ENCODE assay signal across 20 cellular contexts in the genomic region with DNA sequence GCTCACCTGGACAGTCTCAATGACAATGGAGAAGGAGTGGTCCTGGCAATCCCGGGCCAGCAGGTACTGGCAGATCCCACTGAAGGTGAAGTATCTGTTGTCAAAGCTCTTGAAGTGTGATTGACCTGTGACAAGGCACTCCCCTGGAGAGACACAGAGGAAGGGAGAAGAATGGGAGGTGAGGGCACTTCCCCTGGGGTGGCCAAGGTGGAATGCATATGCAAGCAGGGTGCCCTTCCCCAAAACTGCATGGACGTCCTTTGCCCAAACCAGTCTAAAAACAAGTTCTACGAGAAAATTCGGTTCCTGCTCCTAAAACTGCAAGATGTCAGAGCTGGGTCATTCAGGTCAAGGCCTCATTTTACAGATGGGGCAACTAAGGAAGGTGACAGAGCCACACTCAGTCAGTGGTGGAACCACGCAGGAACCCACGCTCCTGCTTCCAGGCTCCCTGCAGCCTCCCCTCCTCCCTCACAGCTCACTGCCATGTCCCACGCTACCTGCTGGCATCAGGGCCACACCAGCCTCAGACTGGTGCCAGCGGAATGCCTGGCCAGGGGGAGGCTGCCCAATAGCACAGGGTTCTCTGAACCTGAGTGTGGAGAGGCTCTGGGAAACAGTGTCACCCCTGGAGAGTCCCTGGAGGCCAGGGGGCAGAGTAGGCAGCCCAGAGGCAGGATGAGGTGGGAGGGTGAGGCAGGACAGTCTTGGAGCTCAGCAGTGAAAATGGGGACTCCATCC. TPM values are rescaled to one million over a fixed set of nuclear protein-coding genes. Genes with fewer than 3 reads are reported as not detected.
DNase-seq lines count a peak whose midpoint lies in the region; ATAC-seq, FAIRE-seq and TF ChIP-seq lines count a peak whose summit lies in the region.
"Had no signal": no experiment of that assay in that cellular context is flagged by ENCODE, and none has a peak within 500 bp of the region (broad histone marks: within the 10 kb centered on the region; RNA-seq: fewer than 3 reads in every experiment).

No MANE protein-coding gene starts in this region.

- no peaks in the 10 kb centered on the region for H3K9me2 ChIP-seq in MM.1S (replicated peaks; ENCODE audit: insufficient read depth, low read length)

- H3K9me3 ChIP-seq in BLaER1 (no peaks in the 10 kb centered on the region), esophagus (ENCODE audit: control insufficient read depth in 2 of 2, insufficient read depth in 1 of 2, low read depth in 1 of 2, low read length in 1 of 2) (no peaks in the 10 kb centered on the region), parathyroid adenoma (ENCODE audit: control insufficient read depth, low read length) (no peaks in the 10 kb centered on the region), MM.1S (replicated peaks; ENCODE audit: insufficient read depth, low read length) (no peaks in the 10 kb centered on the region), A673 (ENCODE audit: low read depth, low read length, poor library complexity, severe bottlenecking) (no peaks in the 10 kb centered on the region)
- H3K9me3 ChIP-seq: A549, SJSA1 had no signal

- no peak for ATAC-seq in HG03196 (IDR thresholded peaks at IDR 0.05; ENCODE audit: unreplicated experiment)
- ATAC-seq: A549, HCT116, PC-3 had no signal

- H3K27ac ChIP-seq in BLaER1 (no peak overlapping the region), esophagus (ENCODE audit: low read depth in 2 of 2, low read length in 1 of 2) (peak overlapping the region; percentile 93 to 98), parathyroid adenoma (no peak overlapping the region), MM.1S (ENCODE audit: low read length) (no peak overlapping the region), A673 (ENCODE audit: low read depth, low read length, poor library complexity, severe bottlenecking) (no peak overlapping the region)
- H3K27ac ChIP-seq: A549, SJSA1 had no signal

- H3K4me2 ChIP-seq in BLaER1 (peak overlapping the region; percentile 56), parathyroid adenoma (ENCODE audit: low read length) (no peak overlapping the region), MM.1S (ENCODE audit: low read depth, low read length) (no peak overlapping the region)
- H3K4me2 ChIP-seq: A549 had no signal

- CTCF ChIA-PET in A673 (lab: Charles Lee): no interaction called here

- no peaks in the 10 kb centered on the region for H3F3A ChIP-seq in MM.1S (ENCODE audit: insufficient read depth, low read length)

- peak overlapping the region; percentile 7 for H2AFZ ChIP-seq in parathyroid adenoma
- no peak overlapping the region for H2AFZ ChIP-seq in MM.1S (ENCODE audit: low read length)

- no peaks in the 10 kb centered on the region for H4K20me1 ChIP-seq in BLaER1
- H4K20me1 ChIP-seq in MM.1S (ENCODE audit: insufficient read depth, low read length): no peaks in the 10 kb centered on the region

- DNase-seq in HTR-8/SVneo (ENCODE audit: insufficient read length, low spot score) (no peak), MM.1S (no peak), A673 (ENCODE audit: low spot score) (no peak), frontal cortex (ENCODE audit: low spot score in 2 of 2) (no peak)
- DNase-seq: CD4-positive, CD25-positive, alpha-beta regulatory T cell; EL; KG1; NCI-H1048; NCI-H2107; NCI-H345; NCI-H69; PC-3; SW 1271 had no signal

- TF ChIP-seq CTCF in parathyroid adenoma (IDR thresholded peaks at IDR 0.05) (no peak), MM.1S (IDR thresholded peaks at IDR 0.05; ENCODE audit: low read length) (no peak), A673 (conservative IDR thresholded peaks at IDR 0.05; ENCODE audit: low read depth, low read length) (no peak)

- no peak overlapping the region for H3K9ac ChIP-seq in BLaER1
- H3K9ac ChIP-seq in parathyroid adenoma: no peak overlapping the region
- no peak overlapping the region for H3K9ac ChIP-seq in MM.1S (ENCODE audit: low read length)

- intact Hi-C loops in A673 (cut with micrococcal nuclease; ENCODE audit: unreplicated experiment): loop anchor here (10.0 kb wide), 1 partner anchor 130 kb away; no protein-coding TSS in a partner anchor

- no peaks in the 10 kb centered on the region for H3K36me3 ChIP-seq in BLaER1
- no peaks in the 10 kb centered on the region for H3K36me3 ChIP-seq in esophagus (ENCODE audit: control insufficient read depth in 2 of 2, insufficient read depth in 2 of 2, low read length in 1 of 2)
- no peaks in the 10 kb centered on the region for H3K36me3 ChIP-seq in parathyroid adenoma (ENCODE audit: control insufficient read depth, insufficient read depth, low read length)
- H3K36me3 ChIP-seq in MM.1S (replicated peaks; ENCODE audit: insufficient read depth, low read length): no peaks in the 10 kb centered on the region
- H3K36me3 ChIP-seq in A673 (ENCODE audit: insufficient read depth, low read length, poor library complexity, severe bottlenecking): no peaks in the 10 kb centered on the region
- H3K36me3 ChIP-seq: SJSA1 had no signal

- H3K4me1 ChIP-seq in BLaER1 (peaks cover 41% of the 10 kb centered on the region), esophagus (ENCODE audit: control insufficient read depth in 2 of 2, insufficient read depth in 2 of 2, low read length in 1 of 2) (peaks cover 10 to 30% of the 10 kb centered on the region in 2 donors), parathyroid adenoma (peaks cover 13% of the 10 kb centered on the region), MM.1S (ENCODE audit: low read length) (no peaks in the 10 kb centered on the region), A673 (ENCODE audit: insufficient read depth, low read length, poor library complexity, severe bottlenecking) (no peaks in the 10 kb centered on the region)

- 59 to 72% methylated on average over 8 of the region's 8 CpGs for WGBS in esophagus, 2 donors

- no peak overlapping the region for H3K4me3 ChIP-seq in BLaER1
- no peak overlapping the region for H3K4me3 ChIP-seq in esophagus (ENCODE audit: low read depth in 1 of 2, low read length in 2 of 2)
- H3K4me3 ChIP-seq in parathyroid adenoma (ENCODE audit: low read depth, low read length): no peak overlapping the region
- H3K4me3 ChIP-seq in MM.1S (ENCODE audit: low read length): no peak overlapping the region
- no peak overlapping the region for H3K4me3 ChIP-seq in A673 (ENCODE audit: low read depth, low read length, poor library complexity, severe bottlenecking)
- H3K4me3 ChIP-seq: A549, SJSA1 had no signal

- H3K79me2 ChIP-seq in parathyroid adenoma: no peaks in the 10 kb centered on the region
- no peaks in the 10 kb centered on the region for H3K79me2 ChIP-seq in MM.1S (ENCODE audit: low read length)

- H3K27me3 ChIP-seq in BLaER1 (no peaks in the 10 kb centered on the region), esophagus (ENCODE audit: control insufficient read depth in 1 of 2, insufficient read depth in 2 of 2, low read length in 2 of 2) (no peaks in the 10 kb centered on the region), parathyroid adenoma (ENCODE audit: control insufficient read depth, insufficient read depth, low read length) (no peaks in the 10 kb centered on the region), MM.1S (replicated peaks; ENCODE audit: insufficient read depth, low read length) (0 out of 2 replicates have a peak, but pooled peaks cover 5% of the 10 kb centered on the region), A673 (replicated peaks; ENCODE audit: insufficient read depth, low read depth, low read length, poor library complexity) (no peaks in the 10 kb centered on the region)
- H3K27me3 ChIP-seq: SJSA1 had no signal

- BruUV-seq in A673 (replicated peaks; lab: Mats Ljungman, UMichigan): no TSS peak

- POLR2A ChIA-PET in A673 (lab: Charles Lee; ENCODE audit: low non-redundant PET): no interaction called here

- FAIRE-seq in HTR-8/SVneo (lab: Jason Lieb, UNC): peak; percentile 28
- FAIRE-seq in frontal cortex (lab: Jason Lieb, UNC): no peak
- FAIRE-seq: A549 had no signal

RNA-seq across cellular contexts. Expression of a gene that starts 59.2 kb away (rescaled TPM):
- 10 to 100 TPM; 14.8 to 38.4 TPM for polyA plus RNA-seq in esophagus
- total RNA-seq in A673 (2021) (not detected in 2 replicates), frontal cortex (8.2 TPM)
- total RNA-seq: PC-3 had no signal
- polyA plus RNA-seq: CD4-positive, CD25-positive, alpha-beta regulatory T cell had no signal

Comparison
In these comparisons a context has a peak if more than half of its experiments do, and no peak if none do; other contexts are left out.
1. H3K27ac ChIP-seq: peak in esophagus (2 of 2); none in BLaER1 (single experiment), parathyroid adenoma (single experiment), MM.1S (single experiment) and A673 (single experiment).